ENCODE assay signal across 23 cellular contexts in genomic region chrX:39602226-39602625, GRCh38.
DNase-seq lines count a peak whose midpoint lies in the region; TF ChIP-seq lines count a peak whose summit lies in the region.
"Had no signal": no experiment of that assay in that cellular context is flagged by ENCODE, and none has a peak within 500 bp of the region (broad histone marks: within the 10 kb centered on the region; RNA-seq: fewer than 3 reads in every experiment).

No MANE protein-coding gene starts in this region.

- H3K79me2 ChIP-seq in neural progenitor cell (ENCODE audit: low read depth): no peaks in the 10 kb centered on the region

- CTCF ChIA-PET in activated CD4-positive, alpha-beta memory T cell treated with anti-CD3 and anti-CD28 coated beads for 36 hours (lab: Charles Lee): no interaction called here

- H3K4me3 Mint-ChIP-seq in brain: peak overlapping the region in 2 of 5 experiments; percentile 6 to 8
- no peak overlapping the region for H3K4me3 Mint-ChIP-seq in neural progenitor cell
- H3K4me3 Mint-ChIP-seq in activated CD4-positive, alpha-beta memory T cell treated with anti-CD3 and anti-CD28 coated beads for 36 hours: no peak overlapping the region
- H3K4me3 Mint-ChIP-seq: CD8-positive, alpha-beta T cell had no signal

- H3K4me1 Mint-ChIP-seq in brain (peaks cover 49% of the 10 kb centered on the region), neural progenitor cell (peaks cover 20% of the 10 kb centered on the region)
- H3K4me1 Mint-ChIP-seq in activated CD4-positive, alpha-beta memory T cell treated with anti-CD3 and anti-CD28 coated beads for 36 hours (ENCODE audit: low read depth): no peaks in the 10 kb centered on the region

- no peaks in the 10 kb centered on the region for H3F3A ChIP-seq in neural progenitor cell (ENCODE audit: low read depth)

- no peaks in the 10 kb centered on the region for H3K9me3 ChIP-seq in neural progenitor cell (ENCODE audit: low read depth)
- H3K9me3 ChIP-seq: MG63 had no signal

- no peak overlapping the region for H2AFZ ChIP-seq in neural progenitor cell (replicated peaks)
- H2AFZ ChIP-seq: PC-9 had no signal

- DNase-seq in NCI-H1092 treated with DMSO at 0.1 percent for 48 hours (lab: John Stamatoyannopoulos, UW) (peak; percentile 14), NCI-H1092 (lab: John Stamatoyannopoulos, UW) (no peak), NCI-H524 treated with DMSO at 0.1 percent for 48 hours (lab: John Stamatoyannopoulos, UW) (peak; percentile 59), neural progenitor cell (ENCODE audit: low spot score) (no peak), foreskin melanocyte (no peak), MV-4-11 (lab: John Stamatoyannopoulos, UW) (no peak)
- DNase-seq in activated CD4-positive, alpha-beta memory T cell treated with anti-CD3 and anti-CD28 coated beads for 36 hours: no peak
- DNase-seq: 8988T; C1 segment of cervical spinal cord; Calu3; CD8-positive, alpha-beta T cell; EL; GF-D8; Karpas-422; MG63; NCI-H146; NCI-H2029 treated with DMSO at 0.1 percent for 48 hours; NCI-H2171; NCI-H345; PC-9; RPMI8226; SHP77 had no signal

- POLR2A ChIA-PET in activated CD4-positive, alpha-beta memory T cell treated with anti-CD3 and anti-CD28 coated beads for 36 hours (lab: Charles Lee): no interaction called here

- H3K27me3 ChIP-seq in neural progenitor cell: no peaks in the 10 kb centered on the region
- H3K27me3 ChIP-seq: MG63 had no signal

- H3K36me3 Mint-ChIP-seq in brain (no peaks in the 10 kb centered on the region), neural progenitor cell (no peaks in the 10 kb centered on the region)
- no peaks in the 10 kb centered on the region for H3K36me3 Mint-ChIP-seq in activated CD4-positive, alpha-beta memory T cell treated with anti-CD3 and anti-CD28 coated beads for 36 hours
- H3K36me3 Mint-ChIP-seq: CD8-positive, alpha-beta T cell had no signal

- H4K20me1 ChIP-seq in neural progenitor cell (ENCODE audit: low read depth): no peaks in the 10 kb centered on the region

- TF ChIP-seq CTCF in brain (conservative IDR thresholded peaks at IDR 0.05) (no peak), neural progenitor cell (IDR thresholded peaks at IDR 0.05) (peak; percentile 4)

- intact Hi-C loops in activated CD4-positive, alpha-beta memory T cell treated with anti-CD3 and anti-CD28 coated beads for 36 hours (cut with micrococcal nuclease): no loop called here

- H3K4me2 ChIP-seq in neural progenitor cell: no peak overlapping the region
- H3K4me2 ChIP-seq: PC-9 had no signal

- no peaks in the 10 kb centered on the region for H3K36me3 ChIP-seq in neural progenitor cell
- H3K36me3 ChIP-seq: MG63 had no signal

- no peak overlapping the region for H3K27ac ChIP-seq in neural progenitor cell
- H3K27ac ChIP-seq: PC-9 had no signal

- peaks cover 6% of the 10 kb centered on the region for H3K27me3 Mint-ChIP-seq in brain
- H3K27me3 Mint-ChIP-seq in neural progenitor cell (ENCODE audit: insufficient read depth, low read depth): peaks cover 19% of the 10 kb centered on the region
- no peaks in the 10 kb centered on the region for H3K27me3 Mint-ChIP-seq in activated CD4-positive, alpha-beta memory T cell treated with anti-CD3 and anti-CD28 coated beads for 36 hours

- H3K27ac Mint-ChIP-seq in brain: peak overlapping the region in 4 of 5 experiments; percentile 76 to 90 (median 83)
- no peak overlapping the region for H3K27ac Mint-ChIP-seq in neural progenitor cell
- no peak overlapping the region for H3K27ac Mint-ChIP-seq in activated CD4-positive, alpha-beta memory T cell treated with anti-CD3 and anti-CD28 coated beads for 36 hours
- H3K27ac Mint-ChIP-seq: CD8-positive, alpha-beta T cell had no signal

- peaks cover 0 to 16% (median 0%) of the 10 kb centered on the region in 5 experiments for H3K9me3 Mint-ChIP-seq in brain
- peaks cover 8% of the 10 kb centered on the region for H3K9me3 Mint-ChIP-seq in neural progenitor cell
- H3K9me3 Mint-ChIP-seq in activated CD4-positive, alpha-beta memory T cell treated with anti-CD3 and anti-CD28 coated beads for 36 hours: no peaks in the 10 kb centered on the region
- H3K9me3 Mint-ChIP-seq: CD8-positive, alpha-beta T cell had no signal

- H3K4me3 ChIP-seq in neural progenitor cell: no peak overlapping the region
- H3K4me3 ChIP-seq: MG63, PC-9 had no signal

- peaks cover 8% of the 10 kb centered on the region for H3K4me1 ChIP-seq in neural progenitor cell

- H3K9ac ChIP-seq in neural progenitor cell: no peak overlapping the region

Comparison
In these comparisons a context has a peak if more than half of its experiments do, and no peak if none do; other contexts are left out.
1. DNase-seq: peak in NCI-H1092 treated with DMSO at 0.1 percent for 48 hours (single experiment) and NCI-H524 treated with DMSO at 0.1 percent for 48 hours (single experiment); none in NCI-H1092 (single experiment), neural progenitor cell (single experiment), activated CD4-positive, alpha-beta memory T cell treated with anti-CD3 and anti-CD28 coated beads for 36 hours (single experiment), foreskin melanocyte (single experiment) and MV-4-11 (single experiment).
2. H3K27ac Mint-ChIP-seq: peak in brain (4 of 5); none in neural progenitor cell (single experiment) and activated CD4-positive, alpha-beta memory T cell treated with anti-CD3 and anti-CD28 coated beads for 36 hours (single experiment).